Comparison of ENCODE assay signal across 10 cellular contexts in genomic region chr3:188362405-188362831, GRCh38.
DNase-seq lines count a peak whose midpoint lies in the region; ATAC-seq, FAIRE-seq and TF ChIP-seq lines count a peak whose summit lies in the region.
"Had no signal": no experiment of that assay in that cellular context is flagged by ENCODE, and none has a peak within 500 bp of the region (broad histone marks: within the 10 kb centered on the region; RNA-seq: fewer than 3 reads in every experiment).

No MANE protein-coding gene starts in this region.

- H3K27me3 ChIP-seq in sigmoid colon (no peaks in the 10 kb centered on the region), neuronal stem cell (ENCODE audit: control insufficient read depth in 3 of 3, insufficient read depth in 3 of 3, low read depth in 1 of 3, low read length in 3 of 3) (no peaks in the 10 kb centered on the region)
- H3K27me3 ChIP-seq: spleen had no signal

- H4K8ac ChIP-seq in neuronal stem cell (ENCODE audit: low read depth, low read length), result no peak overlapping the region

- peak overlapping the region; percentile 18 to 70 (median 40) for H3K27ac ChIP-seq in sigmoid colon
- H3K27ac ChIP-seq in neuronal stem cell (replicated peaks; ENCODE audit: low read length), result no peak overlapping the region

- ATAC-seq in GM19397 (IDR thresholded peaks at IDR 0.05; ENCODE audit: unreplicated experiment) (no peak), HG03432 (IDR thresholded peaks at IDR 0.05; ENCODE audit: unreplicated experiment) (no peak)

- H3K79me1 ChIP-seq in neuronal stem cell (ENCODE audit: low read depth, low read length), result no peaks in the 10 kb centered on the region

- H3K4me2 ChIP-seq in neuronal stem cell (ENCODE audit: insufficient read depth, low read length, poor library complexity, severe bottlenecking), result no peak overlapping the region

- no peak overlapping the region for H3K4ac ChIP-seq in neuronal stem cell (ENCODE audit: low read length)

- H3K9ac ChIP-seq in neuronal stem cell (ENCODE audit: low read depth, low read length, poor library complexity), result no peak overlapping the region

- peak; percentile 88 for FAIRE-seq in RCC 7860 (lab: Jason Lieb, UNC)

- H3K36me3 ChIP-seq in sigmoid colon, result no peaks in the 10 kb centered on the region
- no peaks in the 10 kb centered on the region for H3K36me3 ChIP-seq in neuronal stem cell (replicated peaks in 1 of 2; ENCODE audit: control insufficient read depth in 2 of 2, insufficient read depth in 2 of 2, low read length in 2 of 2)
- H3K36me3 ChIP-seq: spleen had no signal

- H3K9me3 ChIP-seq in sigmoid colon (no peaks in the 10 kb centered on the region), neuronal stem cell (replicated peaks in 1 of 2; ENCODE audit: control insufficient read depth in 2 of 2, insufficient read depth in 1 of 2, low read depth in 1 of 2, low read length in 2 of 2) (no peaks in the 10 kb centered on the region)
- H3K9me3 ChIP-seq: spleen had no signal

- no peak overlapping the region for H2BK12ac ChIP-seq in neuronal stem cell (ENCODE audit: low read length)

- peak; percentile 86 for DNase-seq in ELR (ENCODE audit: low read depth)
- peak; percentile 91 for DNase-seq in RCC 7860 (ENCODE audit: low spot score)
- DNase-seq in fibroblast of mammary gland (ENCODE audit: low read depth), result peak; percentile 94
- no peak for DNase-seq in sigmoid colon
- DNase-seq in amniotic stem cell (lab: John Stamatoyannopoulos, UW), result no peak
- DNase-seq in neuronal stem cell (ENCODE audit: low spot score), result no peak
- DNase-seq: NCI-H526, spleen had no signal

- intact Hi-C loops in sigmoid colon (cut with DNase I), result no loop called here

- TF ChIP-seq EP300 in sigmoid colon (IDR thresholded peaks at IDR 0.05), result no peak

- H2BK120ac ChIP-seq in neuronal stem cell (ENCODE audit: low read depth, low read length), result no peak overlapping the region

- H3K23ac ChIP-seq in neuronal stem cell (ENCODE audit: low read depth, low read length, poor library complexity), result no peak overlapping the region

- 42 to 47% methylated on average over 10 of the region's 10 CpGs for WGBS in sigmoid colon, 2 donors
- no CpG with 5 or more reads among the region's 10 CpGs for WGBS in neuronal stem cell (ENCODE audit: extremely low coverage in 2 of 2, insufficient read length in 2 of 2, insufficient replicate concordance in 1 of 2), 2 donors

- H2BK15ac ChIP-seq in neuronal stem cell (ENCODE audit: low read length), result no peak overlapping the region

- H4K91ac ChIP-seq in neuronal stem cell (ENCODE audit: low read depth, low read length, poor library complexity), result no peak overlapping the region

- H3K4me3 ChIP-seq in fibroblast of mammary gland (ENCODE audit: control insufficient read depth, low read depth, low read length), result no peak overlapping the region
- no peak overlapping the region for H3K4me3 ChIP-seq in sigmoid colon
- no peak overlapping the region for H3K4me3 ChIP-seq in neuronal stem cell (ENCODE audit: low read length in 2 of 2)
- H3K4me3 ChIP-seq: spleen had no signal

- no peak overlapping the region for H3K18ac ChIP-seq in neuronal stem cell (ENCODE audit: low read length)

- no peak for TF ChIP-seq POLR2A in sigmoid colon (IDR thresholded peaks at IDR 0.05)

- H3K4me1 ChIP-seq in sigmoid colon (peaks cover 0 to 83% (median 70%) of the 10 kb centered on the region in 4 donors), neuronal stem cell (ENCODE audit: control insufficient read depth in 2 of 2, insufficient read depth in 1 of 2, low read depth in 1 of 2, low read length in 2 of 2) (peaks cover 12 to 14% of the 10 kb centered on the region in 2 donors)

- H2AK5ac ChIP-seq in neuronal stem cell (ENCODE audit: low read depth, low read length), result no peak overlapping the region

- H3K14ac ChIP-seq in neuronal stem cell (ENCODE audit: low read length), result no peak overlapping the region

- TF ChIP-seq CTCF in fibroblast of mammary gland (conservative IDR thresholded peaks at IDR 0.05; ENCODE audit: control insufficient read depth, insufficient read depth, low read depth, low read length) (peak; percentile 38), sigmoid colon (IDR thresholded peaks at IDR 0.05) (no peak)

- H2BK5ac ChIP-seq in neuronal stem cell (ENCODE audit: low read length), result no peak overlapping the region

- no peak overlapping the region for H2AFZ ChIP-seq in neuronal stem cell (ENCODE audit: low read length)

Comparison
In these comparisons a context has a peak if more than half of its experiments do, and no peak if none do; other contexts are left out.
1. DNase-seq: peak in ELR (single experiment), RCC 7860 (single experiment) and fibroblast of mammary gland (single experiment); none in sigmoid colon (single experiment), amniotic stem cell (single experiment) and neuronal stem cell (single experiment).